37 cellular contexts compared by ENCODE assay signal in genomic region chr15:81407151-81407550, GRCh38. TPM values are rescaled to one million over a fixed set of nuclear protein-coding genes. Genes with fewer than 3 reads are reported as not detected.
DNase-seq lines count a peak whose midpoint lies in the region; ATAC-seq and TF ChIP-seq lines count a peak whose summit lies in the region.
"Had no signal": no experiment of that assay in that cellular context is flagged by ENCODE, and none has a peak within 500 bp of the region (broad histone marks: within the 10 kb centered on the region; RNA-seq: fewer than 3 reads in every experiment).

No MANE protein-coding gene starts in this region.

- H3K27ac ChIP-seq in angular gyrus (ENCODE audit: low read depth, low read length) = peak overlapping the region; percentile 45
- peak overlapping the region in 34 of 59 donors; percentile 2 to 84 (median 68) for H3K27ac ChIP-seq in dorsolateral prefrontal cortex
- H3K27ac ChIP-seq: 22Rv1; A549; BLaER1; BLaER1 treated with 17β-estradiol and CSF1 and Interleukin-3, amounts not matched to agents 10 nM and 100 nM; C4-2B had no signal

- H3K27ac Mint-ChIP-seq in activated CD4-positive, alpha-beta T cell treated with anti-CD3 and anti-CD28 coated beads, Interleukin-2, amount 10 ng/mL, durations not matched to agents 24 days and 14 days = no peak overlapping the region
- H3K27ac Mint-ChIP-seq: B cell; CD14-positive monocyte; CD4-positive, alpha-beta memory T cell; CD4-positive, alpha-beta T cell; CD4-positive, CD25-positive, alpha-beta regulatory T cell; CD8-positive, alpha-beta memory T cell; CD8-positive, alpha-beta T cell had no signal

- no peak for ATAC-seq in stimulated activated naive CD8-positive, alpha-beta T cell treated with anti-CD3 and anti-CD28 coated beads, Interleukin-15, Interleukin-2, amounts not matched to agents 100 U/mL and 50 U/mL, for 24 hours
- ATAC-seq: CD8-positive, alpha-beta T cell had no signal

- H3K4me1 Mint-ChIP-seq in activated CD4-positive, alpha-beta T cell treated with anti-CD3 and anti-CD28 coated beads, Interleukin-2, amount 10 ng/mL, durations not matched to agents 24 days and 14 days = peaks cover 3% of the 10 kb centered on the region
- H3K4me1 Mint-ChIP-seq: B cell had no signal

- TF ChIP-seq CTCF in dorsolateral prefrontal cortex (IDR thresholded peaks at IDR 0.05 in 54 of 56, conservative IDR thresholded peaks at IDR 0.05 in 2 of 56; ENCODE audit: low read depth in 1 of 56, partially characterized antibody in 56 of 56) = no peak

- H3K36me3 Mint-ChIP-seq in activated CD4-positive, alpha-beta T cell treated with anti-CD3 and anti-CD28 coated beads, Interleukin-2, amount 10 ng/mL, durations not matched to agents 24 days and 14 days (ENCODE audit: low read depth) = no peaks in the 10 kb centered on the region
- H3K36me3 Mint-ChIP-seq: CD14-positive monocyte; CD4-positive, alpha-beta memory T cell; CD4-positive, CD25-positive, alpha-beta regulatory T cell; CD8-positive, alpha-beta memory T cell; CD8-positive, alpha-beta T cell had no signal

- no peaks in the 10 kb centered on the region for H3K27me3 ChIP-seq in dorsolateral prefrontal cortex
- H3K27me3 ChIP-seq: BLaER1; BLaER1 treated with 17β-estradiol and CSF1 and Interleukin-3, amounts not matched to agents 10 nM and 100 nM had no signal

- no peak for DNase-seq in dorsolateral prefrontal cortex
- DNase-seq in inferior parietal cortex (ENCODE audit: extremely low spot score) = peak; percentile 61
- peak; percentile 52 for DNase-seq in superior temporal gyrus (ENCODE audit: extremely low spot score)
- DNase-seq in ecto neural progenitor cell (ENCODE audit: low spot score) = no peak
- no peak for DNase-seq in AML-193 (lab: John Stamatoyannopoulos, UW)
- DNase-seq in activated CD4-positive, alpha-beta T cell treated with anti-CD3 and anti-CD28 coated beads, Interleukin-2, amount 10 ng/mL, durations not matched to agents 24 days and 14 days = no peak
- no peak for DNase-seq in stimulated activated naive CD8-positive, alpha-beta T cell treated with anti-CD3 and anti-CD28 coated beads, Interleukin-15, Interleukin-2, amounts not matched to agents 100 U/mL and 50 U/mL, for 24 hours
- DNase-seq: 8988T; ACHN; BE2C; C1 segment of cervical spinal cord; Caco-2; Calu3; CD4-positive, alpha-beta memory T cell; CD4-positive, alpha-beta T cell; CD4-positive, CD25-positive, alpha-beta regulatory T cell; CD8-positive, alpha-beta memory T cell; CD8-positive, alpha-beta T cell; COR-L47; DMS 273 treated with DMSO at 0.1 percent for 48 hours; DMS153; DMS53; DMS79; DMS79 treated with DMSO at 0.1 percent for 48 hours; DND-41; EL had no signal

- peak overlapping the region in 1 of 59 donors; percentile 13 for H3K4me3 ChIP-seq in dorsolateral prefrontal cortex
- H3K4me3 ChIP-seq: A549; BLaER1; BLaER1 treated with 17β-estradiol and CSF1 and Interleukin-3, amounts not matched to agents 10 nM and 100 nM had no signal

- intact Hi-C loops in dorsolateral prefrontal cortex (cut with DNase I) = loop anchor here in 1 of 2 donors (10.0 kb wide), 1 partner anchor 302 kb away; no protein-coding TSS in a partner anchor
- intact Hi-C loops in activated CD4-positive, alpha-beta T cell treated with anti-CD3 and anti-CD28 coated beads, Interleukin-2, amount 10 ng/mL, durations not matched to agents 24 days and 14 days (cut with micrococcal nuclease) = no loop called here

- no peak overlapping the region for H3K4me3 Mint-ChIP-seq in activated CD4-positive, alpha-beta T cell treated with anti-CD3 and anti-CD28 coated beads, Interleukin-2, amount 10 ng/mL, durations not matched to agents 24 days and 14 days
- H3K4me3 Mint-ChIP-seq: B cell; CD14-positive monocyte; CD4-positive, alpha-beta memory T cell; CD4-positive, alpha-beta T cell; CD4-positive, CD25-positive, alpha-beta regulatory T cell; CD8-positive, alpha-beta memory T cell; CD8-positive, alpha-beta T cell had no signal

- no peaks in the 10 kb centered on the region for H3K9me3 Mint-ChIP-seq in activated CD4-positive, alpha-beta T cell treated with anti-CD3 and anti-CD28 coated beads, Interleukin-2, amount 10 ng/mL, durations not matched to agents 24 days and 14 days
- H3K9me3 Mint-ChIP-seq: CD4-positive, alpha-beta T cell; CD4-positive, CD25-positive, alpha-beta regulatory T cell; CD8-positive, alpha-beta memory T cell; CD8-positive, alpha-beta T cell had no signal

- H3K27me3 Mint-ChIP-seq in activated CD4-positive, alpha-beta T cell treated with anti-CD3 and anti-CD28 coated beads, Interleukin-2, amount 10 ng/mL, durations not matched to agents 24 days and 14 days = peaks cover 34% of the 10 kb centered on the region

RNA-seq across cellular contexts. Expression of gene TMC3, which starts 33.1 kb away (rescaled TPM):
- total RNA-seq in dorsolateral prefrontal cortex = under 1 TPM in 111 of 120 experiments, not detected in 9; 0.09 to 0.90 (median 0.29) TPM
- not detected in 2 replicates for total RNA-seq in activated CD4-positive, alpha-beta T cell treated with anti-CD3 and anti-CD28 coated beads, Interleukin-2, amount 10 ng/mL, durations not matched to agents 24 days and 14 days
- total RNA-seq: A172; A673; B cell; Caco-2; Calu3; CD4-positive, alpha-beta memory T cell; CD4-positive, alpha-beta T cell; CD4-positive, CD25-positive, alpha-beta regulatory T cell; CD8-positive, alpha-beta memory T cell; CD8-positive, alpha-beta T cell; Daoy had no signal

Comparison
In these comparisons a context has a peak if more than half of its experiments do, and no peak if none do; other contexts are left out.
1. DNase-seq: peak in inferior parietal cortex (single experiment) and superior temporal gyrus (single experiment); none in dorsolateral prefrontal cortex (0 of 10), ecto neural progenitor cell (single experiment), AML-193 (0 of 2), activated CD4-positive, alpha-beta T cell treated with anti-CD3 and anti-CD28 coated beads, Interleukin-2, amount 10 ng/mL, durations not matched to agents 24 days and 14 days (single experiment) and stimulated activated naive CD8-positive, alpha-beta T cell treated with anti-CD3 and anti-CD28 coated beads, Interleukin-15, Interleukin-2, amounts not matched to agents 100 U/mL and 50 U/mL, for 24 hours (single experiment).